10 cellular contexts compared by ENCODE assay signal in genomic region chr1:160429702-160430535, GRCh38. TPM values are rescaled to one million over a fixed set of nuclear protein-coding genes. Genes with fewer than 3 reads are reported as not detected.
DNase-seq lines count a peak whose midpoint lies in the region; ATAC-seq and TF ChIP-seq lines count a peak whose summit lies in the region.
"Had no signal": no experiment of that assay in that cellular context is flagged by ENCODE, and none has a peak within 500 bp of the region (broad histone marks: within the 10 kb centered on the region; RNA-seq: fewer than 3 reads in every experiment).

No MANE protein-coding gene starts in this region.

- H3K36me3 ChIP-seq in upper lobe of left lung = peaks cover 0 to 18% (median 2%) of the 10 kb centered on the region in 4 donors
- H3K36me3 ChIP-seq: brain microvascular endothelial cell had no signal

- TF ChIP-seq EP300 in upper lobe of left lung (IDR thresholded peaks at IDR 0.05) = no peak

- CTCF ChIA-PET in activated naive CD4-positive, alpha-beta T cell treated with anti-CD3 and anti-CD28 coated beads for 36 hours (lab: Charles Lee) = interaction anchor here (0.6 to 4.2 kb wide), 12 partner anchors 24 to 176 kb away, joined by 3 to 45 read pairs (median 6); no protein-coding TSS in a partner anchor

- H3K27me3 ChIP-seq in upper lobe of left lung = no peaks in the 10 kb centered on the region
- H3K27me3 ChIP-seq: brain microvascular endothelial cell had no signal

- intact Hi-C loops in activated naive CD4-positive, alpha-beta T cell treated with anti-CD3 and anti-CD28 coated beads for 36 hours (cut with micrococcal nuclease) = loop anchor here (1.0 to 5.0 kb wide), 10 partner anchors 41 to 560 kb away; partner anchors contain the start of gene LY9

- TF ChIP-seq POLR2A in upper lobe of left lung (IDR thresholded peaks at IDR 0.05) = no peak

- H3K27ac ChIP-seq in upper lobe of left lung (peak overlapping the region in 3 of 4 donors; percentile 28 to 65 (median 56)), coronary artery (no peak overlapping the region)
- H3K27ac ChIP-seq: brain microvascular endothelial cell had no signal

- peak overlapping the region; percentile 88 for H3K27ac Mint-ChIP-seq in activated naive CD4-positive, alpha-beta T cell treated with anti-CD3 and anti-CD28 coated beads for 36 hours
- H3K27ac Mint-ChIP-seq in activated T-cell treated with anti-CD3 and anti-CD28 coated beads, Interleukin-2, amount 50 U/mL, for 72 hours = peak overlapping the region; percentile 82

- no peak for DNase-seq in activated naive CD4-positive, alpha-beta T cell treated with anti-CD3 and anti-CD28 coated beads for 36 hours
- no peak for DNase-seq in activated naive CD4-positive, alpha-beta T cell (lab: John Stamatoyannopoulos, UW)
- DNase-seq in activated T-cell treated with anti-CD3 and anti-CD28 coated beads, Interleukin-2, amount 50 U/mL, for 72 hours = no peak
- DNase-seq in upper lobe of left lung (no peak), coronary artery (ENCODE audit: low spot score) (no peak), NCI-H146 (lab: John Stamatoyannopoulos, UW) (no peak), SHP77 (lab: John Stamatoyannopoulos, UW) (no peak)
- DNase-seq: brain microvascular endothelial cell, T-helper 9 cell had no signal

- peaks cover 18% of the 10 kb centered on the region for H3K36me3 Mint-ChIP-seq in activated naive CD4-positive, alpha-beta T cell treated with anti-CD3 and anti-CD28 coated beads for 36 hours (ENCODE audit: low read depth)
- H3K36me3 Mint-ChIP-seq in activated T-cell treated with anti-CD3 and anti-CD28 coated beads, Interleukin-2, amount 50 U/mL, for 72 hours (ENCODE audit: insufficient read depth in 2 of 2) = peaks cover 10 to 17% of the 10 kb centered on the region in 2 donors

- peaks cover 75% of the 10 kb centered on the region for H3K4me1 Mint-ChIP-seq in activated naive CD4-positive, alpha-beta T cell treated with anti-CD3 and anti-CD28 coated beads for 36 hours (ENCODE audit: low read depth)
- H3K4me1 Mint-ChIP-seq in activated T-cell treated with anti-CD3 and anti-CD28 coated beads, Interleukin-2, amount 50 U/mL, for 72 hours (ENCODE audit: low read depth) = peaks cover 69% of the 10 kb centered on the region

- H3K4me3 Mint-ChIP-seq in activated naive CD4-positive, alpha-beta T cell treated with anti-CD3 and anti-CD28 coated beads for 36 hours = peak overlapping the region; percentile 19
- peak overlapping the region; percentile 57 to 73 for H3K4me3 Mint-ChIP-seq in activated T-cell treated with anti-CD3 and anti-CD28 coated beads, Interleukin-2, amount 50 U/mL, for 72 hours

- TF ChIP-seq CTCF in upper lobe of left lung (IDR thresholded peaks at IDR 0.05) (no peak), coronary artery (IDR thresholded peaks at IDR 0.05) (no peak)

- peak; percentile 46 for ATAC-seq in HG03045 (IDR thresholded peaks at IDR 0.05; ENCODE audit: unreplicated experiment)
- peak; percentile 66 to 70 for ATAC-seq in activated T-cell treated with anti-CD3 and anti-CD28 coated beads, Interleukin-2, amount 50 U/mL, for 72 hours (replicated peaks in 1 of 2)
- ATAC-seq in upper lobe of left lung (ENCODE audit: low FRiP score in 2 of 2) = no peak

- H3K27me3 Mint-ChIP-seq in activated naive CD4-positive, alpha-beta T cell treated with anti-CD3 and anti-CD28 coated beads for 36 hours (ENCODE audit: low read depth) = no peaks in the 10 kb centered on the region
- no peaks in the 10 kb centered on the region for H3K27me3 Mint-ChIP-seq in activated T-cell treated with anti-CD3 and anti-CD28 coated beads, Interleukin-2, amount 50 U/mL, for 72 hours (ENCODE audit: low read depth)

- peaks cover 10% of the 10 kb centered on the region for H3K9me3 Mint-ChIP-seq in activated naive CD4-positive, alpha-beta T cell treated with anti-CD3 and anti-CD28 coated beads for 36 hours
- peaks cover 9 to 12% of the 10 kb centered on the region in 2 donors for H3K9me3 Mint-ChIP-seq in activated T-cell treated with anti-CD3 and anti-CD28 coated beads, Interleukin-2, amount 50 U/mL, for 72 hours

- no peaks in the 10 kb centered on the region for H3K9me3 ChIP-seq in upper lobe of left lung

- H3K4me1 ChIP-seq in upper lobe of left lung = peaks cover 11 to 25% (median 17%) of the 10 kb centered on the region in 4 donors

- H3K4me3 ChIP-seq in upper lobe of left lung = no peak overlapping the region
- H3K4me3 ChIP-seq in coronary artery = no peak overlapping the region

- 54 to 55% methylated on average over 2 of the region's 2 CpGs for WGBS in upper lobe of left lung, 2 donors

RNA-seq across cellular contexts. Expression of gene VANGL2, which starts 29.6 kb away (rescaled TPM):
- under 1 TPM in 1 of 2 experiments, not detected in 1; 0.27 TPM for total RNA-seq in activated naive CD4-positive, alpha-beta T cell treated with anti-CD3 and anti-CD28 coated beads for 36 hours
- under 1 TPM; 0.28 to 0.55 TPM for total RNA-seq in activated T-cell treated with anti-CD3 and anti-CD28 coated beads, Interleukin-2, amount 50 U/mL, for 72 hours
- 1 to 10 TPM; 2.0 to 4.8 (median 2.7) TPM for total RNA-seq in upper lobe of left lung

Comparison
In these comparisons a context has a peak if more than half of its experiments do, and no peak if none do; other contexts are left out.
1. ATAC-seq: peak in HG03045 (single experiment) and activated T-cell treated with anti-CD3 and anti-CD28 coated beads, Interleukin-2, amount 50 U/mL, for 72 hours (2 of 2); none in upper lobe of left lung (0 of 2).
2. H3K27ac ChIP-seq: peak in upper lobe of left lung (3 of 4); none in coronary artery (0 of 2).